8 cellular contexts compared by ENCODE assay signal in genomic region chr12:93676408-93677194, GRCh38. TPM values are rescaled to one million over a fixed set of nuclear protein-coding genes. Genes with fewer than 3 reads are reported as not detected.
DNase-seq lines count a peak whose midpoint lies in the region; ATAC-seq and TF ChIP-seq lines count a peak whose summit lies in the region.

No MANE protein-coding gene starts in this region.

- H3K27me3 ChIP-seq in DND-41 (ENCODE audit: insufficient read depth, low read length, poor library complexity) (no peaks in the 10 kb centered on the region), breast epithelium (no peaks in the 10 kb centered on the region), muscle layer of duodenum (ENCODE audit: low read depth, low read length) (no peaks in the 10 kb centered on the region)

- H3K4me2 ChIP-seq in DND-41 (ENCODE audit: insufficient read depth, low read length): peak overlapping the region; percentile 70

- TF ChIP-seq POLR2A in breast epithelium (IDR thresholded peaks at IDR 0.05) (no peak), GM18505 (IDR thresholded peaks at IDR 0.05; ENCODE audit: borderline replicate concordance, extremely low read depth, insufficient read depth, insufficient read length) (no peak)

- H3K4me3 ChIP-seq in DND-41 (ENCODE audit: low read depth in 1 of 2, low read length in 2 of 2): peak overlapping the region; percentile 71 to 79; a peak in 3 of 4 replicates
- peak overlapping the region; percentile 76 for H3K4me3 ChIP-seq in LNCaP clone FGC (ENCODE audit: low read depth, low read length)
- peak overlapping the region; percentile 71 to 88 (median 77) for H3K4me3 ChIP-seq in breast epithelium
- peak overlapping the region; percentile 64 to 78 for H3K4me3 ChIP-seq in muscle layer of duodenum (ENCODE audit: low read depth in 1 of 2, low read length in 2 of 2)

- DNase-seq in DND-41 (no peak), LNCaP clone FGC (ENCODE audit: low read depth) (no peak), breast epithelium (ENCODE audit: low spot score in 2 of 2) (no peak), NOMO-1 (lab: John Stamatoyannopoulos, UW; ENCODE audit: unreplicated experiment in 2 of 2) (no peak)

- H3K27ac ChIP-seq in DND-41 (ENCODE audit: low read length): peak overlapping the region; percentile 98
- peak overlapping the region; percentile 98 to 99 for H3K27ac ChIP-seq in breast epithelium
- peak overlapping the region; percentile 95 for H3K27ac ChIP-seq in muscle layer of duodenum (ENCODE audit: low read length)

- peak overlapping the region; percentile 96 for H2AFZ ChIP-seq in DND-41 (ENCODE audit: low read depth, low read length)

- H3K9me3 ChIP-seq in DND-41 (ENCODE audit: insufficient read depth, low read length, severe bottlenecking) (no peaks in the 10 kb centered on the region), breast epithelium (no peaks in the 10 kb centered on the region), muscle layer of duodenum (ENCODE audit: control insufficient read depth in 1 of 2, low read length in 2 of 2) (no peaks in the 10 kb centered on the region)

- peaks cover 32% of the 10 kb centered on the region for H3K79me2 ChIP-seq in DND-41 (ENCODE audit: insufficient read depth, low read length)

- H3K4me1 ChIP-seq in DND-41 (ENCODE audit: insufficient read depth, low read length) (peaks cover 59% of the 10 kb centered on the region), breast epithelium (no peaks in the 10 kb centered on the region), muscle layer of duodenum (ENCODE audit: control insufficient read depth in 1 of 2, insufficient read depth in 2 of 2, low read length in 2 of 2) (peaks cover 10 to 15% of the 10 kb centered on the region in 2 donors)

- peak overlapping the region; percentile 96 for H3K9ac ChIP-seq in DND-41 (ENCODE audit: low read depth, low read length)

- TF ChIP-seq CTCF in DND-41 (IDR thresholded peaks at IDR 0.05; ENCODE audit: borderline replicate concordance, extremely low read depth, low read length, poor library complexity, severe bottlenecking) (no peak), LNCaP clone FGC (IDR thresholded peaks at IDR 0.05; ENCODE audit: control insufficient read depth, extremely low read depth, insufficient read depth) (no peak), breast epithelium (IDR thresholded peaks at IDR 0.05) (no peak)

- ATAC-seq in DND-41 (ENCODE audit: insufficient read depth, low read depth): no peak
- no peak for ATAC-seq in GM18505 (IDR thresholded peaks at IDR 0.05; ENCODE audit: unreplicated experiment)
- no peak for ATAC-seq in HG03565 (IDR thresholded peaks at IDR 0.05; ENCODE audit: unreplicated experiment)
- no peak for ATAC-seq in HG03196 (IDR thresholded peaks at IDR 0.05; ENCODE audit: unreplicated experiment)

- H4K20me1 ChIP-seq in DND-41 (ENCODE audit: insufficient read depth, low read length): no peaks in the 10 kb centered on the region

- H3K36me3 ChIP-seq in DND-41 (ENCODE audit: insufficient read depth, low read length) (peaks cover 6% of the 10 kb centered on the region), breast epithelium (no peaks in the 10 kb centered on the region), muscle layer of duodenum (ENCODE audit: control insufficient read depth in 1 of 2, insufficient read depth in 2 of 2, low read length in 2 of 2) (no peaks in the 10 kb centered on the region)

- intact Hi-C loops in breast epithelium (cut with DNase I; ENCODE audit: low total_unique reads): no loop called here

RNA-seq across cellular contexts. Expression of gene CRADD, which starts 0.6 kb away (rescaled TPM):
- total RNA-seq in breast epithelium: 10 to 100 TPM; 24.0 to 49.8 (median 44.2) TPM
